18 cellular contexts compared by ENCODE assay signal in the genomic region with DNA sequence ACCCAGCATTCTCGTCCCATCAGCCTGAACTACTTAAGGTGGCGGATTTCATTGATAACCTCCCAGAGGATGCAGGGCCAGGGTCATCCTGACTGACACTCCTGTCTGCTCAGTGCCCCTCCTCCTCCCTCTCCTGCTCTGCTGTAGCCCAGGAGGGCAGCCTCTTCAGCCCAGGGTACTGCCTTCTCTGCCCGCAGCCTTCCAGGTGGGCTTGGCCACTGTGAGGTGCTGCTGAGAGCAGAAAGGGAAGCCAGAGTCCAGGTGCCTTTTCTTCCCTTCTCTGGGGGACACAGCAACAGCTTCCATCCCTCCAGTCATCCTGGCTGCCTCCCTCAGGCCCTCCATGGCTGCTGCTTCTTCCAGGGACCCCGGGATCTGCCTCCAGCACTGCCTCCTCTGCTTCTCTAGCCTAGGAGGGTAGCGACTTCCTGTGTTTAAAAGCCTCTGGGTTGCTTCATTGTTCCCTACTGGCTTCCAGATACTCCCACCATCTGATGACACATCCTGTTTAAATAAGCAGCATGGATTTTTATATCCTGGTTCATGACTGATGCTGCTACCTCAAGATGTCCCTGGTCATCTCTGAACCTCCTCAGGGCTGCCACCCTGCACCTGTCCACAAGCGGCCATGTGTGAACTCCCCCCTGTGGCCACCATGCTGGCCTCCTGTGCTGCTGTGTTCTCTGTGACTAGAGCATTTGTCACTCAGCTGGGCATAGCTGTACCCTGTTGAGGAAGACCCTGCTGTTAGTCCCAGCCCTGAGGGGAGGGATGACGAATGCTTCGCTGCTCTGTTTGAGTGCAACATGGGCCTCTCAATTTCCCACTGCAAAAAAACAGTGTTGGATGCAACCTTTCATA. TPM values are rescaled to one million over a fixed set of nuclear protein-coding genes. Genes with fewer than 3 reads are reported as not detected.
DNase-seq lines count a peak whose midpoint lies in the region; ATAC-seq, FAIRE-seq and TF ChIP-seq lines count a peak whose summit lies in the region.
"Had no signal": no experiment of that assay in that cellular context is flagged by ENCODE, and none has a peak within 500 bp of the region (broad histone marks: within the 10 kb centered on the region; RNA-seq: fewer than 3 reads in every experiment).

No MANE protein-coding gene starts in this region.

- H3K4me1 Mint-ChIP-seq in chondrocyte (ENCODE audit: low read depth) = no peaks in the 10 kb centered on the region
- H3K4me1 Mint-ChIP-seq: memory B cell had no signal

- intact Hi-C loops in aorta (cut with DNase I) = no loop called here

- peak; percentile 9 for DNase-seq in EH (ENCODE audit: low read depth)
- peak; percentile 53 for DNase-seq in chondrocyte (ENCODE audit: low spot score)
- DNase-seq in HK-2 (ENCODE audit: unreplicated experiment) = no peak
- DNase-seq in aorta = no peak
- no peak for DNase-seq in RCC 7860 (ENCODE audit: low spot score)
- DNase-seq: C1 segment of cervical spinal cord, GF-D8, NCI-H1105 treated with DMSO at 0.1 percent for 48 hours, NCI-H524 had no signal

- peaks cover 9% of the 10 kb centered on the region for H3K9me3 Mint-ChIP-seq in chondrocyte (ENCODE audit: low read depth)

- ATAC-seq in aorta (ENCODE audit: low FRiP score) = no peak
- ATAC-seq in GM21737 (IDR thresholded peaks at IDR 0.05; ENCODE audit: unreplicated experiment) = no peak

- H3K9ac ChIP-seq in Loucy (ENCODE audit: low read depth, low read length, poor library complexity, severe bottlenecking) = no peak overlapping the region

- no peaks in the 10 kb centered on the region for H3F3A ChIP-seq in Loucy (ENCODE audit: low read depth)

- H3K36me3 Mint-ChIP-seq in chondrocyte (ENCODE audit: low read depth) = no peaks in the 10 kb centered on the region
- H3K36me3 Mint-ChIP-seq: memory B cell had no signal

- no peaks in the 10 kb centered on the region for H3K9me3 ChIP-seq in Loucy (ENCODE audit: insufficient read depth, low read depth, low read length)
- H3K9me3 ChIP-seq in aorta (ENCODE audit: control insufficient read depth, low read length) = peaks cover 2% of the 10 kb centered on the region
- H3K9me3 ChIP-seq: neutrophil had no signal

- H3K4me3 ChIP-seq in Loucy (ENCODE audit: low read length, poor library complexity, severe bottlenecking) (no peak overlapping the region), aorta (ENCODE audit: low read length in 2 of 2) (no peak overlapping the region)
- H3K4me3 ChIP-seq: cardiac muscle cell, hepatocyte had no signal

- H3K36me3 ChIP-seq in Loucy (ENCODE audit: insufficient read depth, low read length) (no peaks in the 10 kb centered on the region), aorta (ENCODE audit: control insufficient read depth in 1 of 2, insufficient read depth in 2 of 2, low read length in 1 of 2) (no peaks in the 10 kb centered on the region)
- H3K36me3 ChIP-seq: cardiac muscle cell, neutrophil had no signal

- H3K4me1 ChIP-seq in Loucy (ENCODE audit: insufficient read depth, low read length, poor library complexity, severe bottlenecking) (no peaks in the 10 kb centered on the region), aorta (ENCODE audit: control insufficient read depth in 1 of 2, insufficient read depth in 2 of 2, low read length in 2 of 2) (no peaks in the 10 kb centered on the region)

- no peaks in the 10 kb centered on the region for H3K79me2 ChIP-seq in Loucy (ENCODE audit: insufficient read depth, low read length)
- H3K79me2 ChIP-seq: hepatocyte had no signal

- H3K27ac ChIP-seq in layer of hippocampus (ENCODE audit: low read depth, low read length) (peak overlapping the region; percentile 4), aorta (ENCODE audit: low read depth in 1 of 2, low read length in 2 of 2) (no peak overlapping the region)
- H3K27ac ChIP-seq: cardiac muscle cell, hepatocyte, neutrophil had no signal

- H4K20me1 ChIP-seq in Loucy (ENCODE audit: insufficient read depth, low read length, poor library complexity, severe bottlenecking) = no peaks in the 10 kb centered on the region

- 57 to 63% methylated on average over 8 of the region's 8 CpGs for WGBS in aorta, 2 donors

- peaks cover 4% of the 10 kb centered on the region for H3K27me3 Mint-ChIP-seq in chondrocyte (ENCODE audit: low read depth)

- no peaks in the 10 kb centered on the region for H3K9me2 ChIP-seq in Loucy (replicated peaks; ENCODE audit: low read depth, low read length)

- FAIRE-seq in RCC 7860 (lab: Jason Lieb, UNC) = no peak
- FAIRE-seq: endometrium, GM18507 had no signal

- H2AFZ ChIP-seq in Loucy (ENCODE audit: low read length) = no peak overlapping the region
- H2AFZ ChIP-seq: hepatocyte had no signal

- H3K4me2 ChIP-seq in Loucy (ENCODE audit: low read depth, low read length, poor library complexity, severe bottlenecking) = no peak overlapping the region
- H3K4me2 ChIP-seq: hepatocyte had no signal

- no peak overlapping the region for H3K27ac Mint-ChIP-seq in chondrocyte (ENCODE audit: unreplicated experiment)
- H3K27ac Mint-ChIP-seq: memory B cell had no signal

- no peak overlapping the region for H3K4me3 Mint-ChIP-seq in chondrocyte (ENCODE audit: unreplicated experiment)
- H3K4me3 Mint-ChIP-seq: memory B cell had no signal

- H3K27me3 ChIP-seq in Loucy (ENCODE audit: insufficient read depth, low read length, poor library complexity, severe bottlenecking) (no peaks in the 10 kb centered on the region), layer of hippocampus (ENCODE audit: control insufficient read depth, insufficient read depth, low read length) (no peaks in the 10 kb centered on the region), aorta (ENCODE audit: control insufficient read depth in 1 of 2, insufficient read depth in 2 of 2, low read length in 1 of 2) (no peaks in the 10 kb centered on the region)
- H3K27me3 ChIP-seq: cardiac muscle cell, hepatocyte, neutrophil had no signal

- TF ChIP-seq CTCF in Loucy (conservative IDR thresholded peaks at IDR 0.05; ENCODE audit: low read length) = peak; percentile 36
- no peak for TF ChIP-seq CTCF in chondrocyte (IDR thresholded peaks at IDR 0.05)

RNA-seq across cellular contexts. Expression of gene AKR1C4, which starts 55.8 kb away (rescaled TPM):
- total RNA-seq in chondrocyte (not detected in 3 replicates), aorta (not detected)
- polyA plus RNA-seq in aorta = not detected
- total RNA-seq: cardiac muscle cell had no signal
- polyA plus RNA-seq: cardiac muscle cell had no signal

Comparison
In these comparisons a context has a peak if more than half of its experiments do, and no peak if none do; other contexts are left out.
1. DNase-seq: peak in EH (single experiment) and chondrocyte (single experiment); none in HK-2 (single experiment), aorta (0 of 2) and RCC 7860 (single experiment).